ENCODE assay signal across 16 cellular contexts in the genomic region with DNA sequence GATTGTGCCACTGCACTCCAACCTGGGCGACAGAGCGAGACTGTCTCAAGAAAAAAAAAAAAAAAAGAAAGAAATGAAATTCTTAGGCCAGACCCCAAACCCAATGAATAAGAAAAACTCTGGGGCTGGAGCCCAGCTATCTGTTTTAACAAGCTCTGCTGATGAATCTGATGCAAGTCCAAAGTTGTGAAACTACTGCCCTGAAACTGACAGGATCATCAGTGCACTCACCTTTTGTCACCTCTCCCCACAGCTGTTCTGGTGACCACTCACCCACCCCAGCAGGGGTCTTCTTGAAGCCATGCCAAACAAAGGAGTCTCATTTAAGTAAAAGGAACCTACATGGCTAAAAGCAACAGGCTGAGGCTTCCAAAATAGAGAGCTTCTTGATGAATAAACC. TPM values are rescaled to one million over a fixed set of nuclear protein-coding genes. Genes with fewer than 3 reads are reported as not detected.
DNase-seq lines count a peak whose midpoint lies in the region; ATAC-seq, FAIRE-seq and TF ChIP-seq lines count a peak whose summit lies in the region.
"Had no signal": no experiment of that assay in that cellular context is flagged by ENCODE, and none has a peak within 500 bp of the region (broad histone marks: within the 10 kb centered on the region; RNA-seq: fewer than 3 reads in every experiment).

No MANE protein-coding gene starts in this region.

- no peaks in the 10 kb centered on the region for H3K27me3 ChIP-seq in GM12878 (replicated peaks in 1 of 2; ENCODE audit: control insufficient read depth in 2 of 2, insufficient read depth in 2 of 2, low read length in 1 of 2)
- H3K27me3 ChIP-seq in liver (ENCODE audit: control insufficient read depth in 4 of 4, insufficient read depth in 4 of 4, low read length in 3 of 4): no peaks in the 10 kb centered on the region
- H3K27me3 ChIP-seq: BE2C had no signal

- no TSS peak for BruUV-seq in GM12878 (replicated peaks; lab: Mats Ljungman, UMichigan)

- intact Hi-C loops in GM12878 (cut with micrococcal nuclease; ENCODE audit: unreplicated experiment): no loop called here

- H3K4me3 ChIP-seq in GM12878 (no peak overlapping the region), liver (ENCODE audit: low read depth in 1 of 3, low read length in 3 of 3) (no peak overlapping the region)

- H3K36me3 Mint-ChIP-seq in activated naive CD4-positive, alpha-beta T cell treated with anti-CD3 and anti-CD28 coated beads, Interleukin-2, amount 50 U/mL, for 24 hours: peaks cover 31% of the 10 kb centered on the region
- peaks cover 25 to 77% (median 47%) of the 10 kb centered on the region in 3 donors for H3K36me3 Mint-ChIP-seq in immature natural killer cell

- TF ChIP-seq CTCF in GM12878 (IDR thresholded peaks at IDR 0.05 in 2 of 3, conservative IDR thresholded peaks at IDR 0.05 in 1 of 3; ENCODE audit: control insufficient read depth in 2 of 3, extremely low read depth in 1 of 3, insufficient read depth in 1 of 3, low read depth in 3 of 3, low read length in 3 of 3) (no peak), liver (IDR thresholded peaks at IDR 0.05; ENCODE audit: low read depth, low read length, missing input control) (no peak)

- WGBS in GM12878 (ENCODE audit: insufficient coverage, insufficient replicate concordance, low lambda C conversion rate, missing lambda C conversion rate): no CpG with 5 or more reads among the region's 2 CpGs
- WGBS in liver: 93% methylated on average over 2 of the region's 2 CpGs

- SMC1A ChIA-PET in GM12878 (lab: Charles Lee; ENCODE audit: uncharacterized antibody, unreplicated experiment): no interaction called here

- H4K20me1 ChIP-seq in GM12878 (ENCODE audit: control insufficient read depth, insufficient read depth): peaks cover 7% of the 10 kb centered on the region

- no peaks in the 10 kb centered on the region for H3K9me3 Mint-ChIP-seq in activated naive CD4-positive, alpha-beta T cell treated with anti-CD3 and anti-CD28 coated beads, Interleukin-2, amount 50 U/mL, for 24 hours
- no peaks in the 10 kb centered on the region for H3K9me3 Mint-ChIP-seq in immature natural killer cell
- H3K9me3 Mint-ChIP-seq: CD4-positive, alpha-beta memory T cell; HFFc6 had no signal

- H3K27ac Mint-ChIP-seq in activated naive CD4-positive, alpha-beta T cell treated with anti-CD3 and anti-CD28 coated beads, Interleukin-2, amount 50 U/mL, for 24 hours: peak overlapping the region; percentile 35
- H3K27ac Mint-ChIP-seq in immature natural killer cell: peak overlapping the region in 1 of 6 donors; percentile 6
- H3K27ac Mint-ChIP-seq: CD4-positive, alpha-beta memory T cell; HFFc6 had no signal

- DNase-seq in activated naive CD4-positive, alpha-beta T cell (lab: John Stamatoyannopoulos, UW): no peak
- DNase-seq in GM12878 (ENCODE audit: low read depth, low spot score) (no peak), immature natural killer cell (no peak), GM19239 (ENCODE audit: insufficient read length, low spot score) (no peak), NCI-H1048 (lab: John Stamatoyannopoulos, UW) (no peak)
- DNase-seq: BE2C; CD4-positive, alpha-beta memory T cell; DMS79; HCEC 1CT; HFFc6 had no signal

- peaks cover 34% of the 10 kb centered on the region for H3K4me1 Mint-ChIP-seq in activated naive CD4-positive, alpha-beta T cell treated with anti-CD3 and anti-CD28 coated beads, Interleukin-2, amount 50 U/mL, for 24 hours
- H3K4me1 Mint-ChIP-seq in immature natural killer cell: peaks cover 10 to 16% of the 10 kb centered on the region in 2 donors

- H3K27ac ChIP-seq in GM12878 (ENCODE audit: control insufficient read depth, insufficient read depth) (no peak overlapping the region), liver (ENCODE audit: low read depth in 1 of 2, low read length in 2 of 2) (no peak overlapping the region)
- H3K27ac ChIP-seq: C4-2B had no signal

- H3K9ac ChIP-seq in GM12878 (ENCODE audit: control insufficient read depth, insufficient read depth, low read length): no peak overlapping the region
- H3K9ac ChIP-seq in liver (ENCODE audit: low read depth in 1 of 2, low read length in 2 of 2): no peak overlapping the region

- ATAC-seq in GM12878: no peak

- no peak for TF ChIP-seq EP300 in GM12878 (IDR thresholded peaks at IDR 0.05; ENCODE audit: borderline replicate concordance in 1 of 2, control insufficient read depth in 1 of 2, low read depth in 2 of 2, low read length in 2 of 2)

- CTCF ChIA-PET in GM12878 (lab: Yijun Ruan, JAX): interaction anchor here (1.1 kb wide), 1 partner anchor 38 kb away, joined by 3 read pairs; no protein-coding TSS in a partner anchor

- H2AFZ ChIP-seq in GM12878 (ENCODE audit: control insufficient read depth, low read depth, low read length): no peak overlapping the region

- in situ Hi-C loops in GM12878 (cut with MboI): no loop called here

- no peaks in the 10 kb centered on the region for H3K27me3 Mint-ChIP-seq in activated naive CD4-positive, alpha-beta T cell treated with anti-CD3 and anti-CD28 coated beads, Interleukin-2, amount 50 U/mL, for 24 hours
- H3K27me3 Mint-ChIP-seq in immature natural killer cell (ENCODE audit: low read depth in 3 of 3): peaks cover 0 to 5% (median 2%) of the 10 kb centered on the region in 3 donors
- H3K27me3 Mint-ChIP-seq: CD4-positive, alpha-beta memory T cell had no signal

- peaks cover 7% of the 10 kb centered on the region; the same call in 1 of the 2 replicates for H3K4me1 ChIP-seq in GM12878 (ENCODE audit: control insufficient read depth, insufficient read depth, low read length)
- H3K4me1 ChIP-seq in liver (ENCODE audit: control insufficient read depth in 4 of 4, insufficient read depth in 4 of 4, low read length in 3 of 4): peaks cover 3 to 42% (median 36%) of the 10 kb centered on the region in 4 donors
- H3K4me1 ChIP-seq: BE2C had no signal

- H3K9me3 ChIP-seq in GM12878 (replicated peaks; ENCODE audit: control insufficient read depth, insufficient read depth, low read length) (no peaks in the 10 kb centered on the region), liver (ENCODE audit: control insufficient read depth in 4 of 4, low read length in 3 of 4) (no peaks in the 10 kb centered on the region)
- H3K9me3 ChIP-seq: BE2C had no signal

- H3K36me3 ChIP-seq in GM12878 (ENCODE audit: control insufficient read depth in 2 of 2, insufficient read depth in 2 of 2, low read length in 1 of 2): peaks cover 40 to 81% of the 10 kb centered on the region in 2 experiments
- peaks cover 18 to 90% (median 74%) of the 10 kb centered on the region in 4 donors for H3K36me3 ChIP-seq in liver (ENCODE audit: control insufficient read depth in 4 of 4, insufficient read depth in 3 of 4, low read depth in 1 of 4, low read length in 3 of 4)

- H3K79me2 ChIP-seq in GM12878 (ENCODE audit: control insufficient read depth, insufficient read depth, low read length): peaks cover 32% of the 10 kb centered on the region

- no peak for TF ChIP-seq POLR2A in GM12878 (IDR thresholded peaks at IDR 0.05; ENCODE audit: low read depth, low read length)

- no peak overlapping the region for H3K4me3 Mint-ChIP-seq in activated naive CD4-positive, alpha-beta T cell treated with anti-CD3 and anti-CD28 coated beads, Interleukin-2, amount 50 U/mL, for 24 hours
- no peak overlapping the region for H3K4me3 Mint-ChIP-seq in immature natural killer cell
- H3K4me3 Mint-ChIP-seq: CD4-positive, alpha-beta memory T cell; HFFc6 had no signal

- FAIRE-seq in GM12878 (lab: Jason Lieb, UNC): no peak
- no peak for FAIRE-seq in GM19239 (lab: Jason Lieb, UNC)
- FAIRE-seq: GM12891, H1, HTR-8/SVneo had no signal

- RAD21 ChIA-PET in GM12878 (lab: Charles Lee; ENCODE audit: unreplicated experiment): no interaction called here

- H3K4me2 ChIP-seq in GM12878 (ENCODE audit: control insufficient read depth, insufficient read depth): no peak overlapping the region

- POLR2A ChIA-PET in GM12878 (lab: Charles Lee): no interaction called here

- TF ChIP-seq RAD21 in GM12878 (IDR thresholded peaks at IDR 0.05; ENCODE audit: insufficient read depth, low read depth, low read length) (no peak), liver (IDR thresholded peaks at IDR 0.05) (no peak)

TF ChIP-seq in GM12878, 131 proteins besides CTCF, POLR2A, EP300 and RAD21 (continues in another document):
- TF ChIP-seq POLR2AphosphoS5 (IDR thresholded peaks at IDR 0.05; ENCODE audit: low read length) (0 out of 2 replicates have a peak, but pooled peaks have one; percentile 39), SIN3A (IDR thresholded peaks at IDR 0.05; ENCODE audit: low read depth, low read length) (no peak), NBN (IDR thresholded peaks at IDR 0.05) (no peak)

TF ChIP-seq in liver, 16 proteins besides CTCF, POLR2A, EP300 and RAD21 (continues in another document):
- TF ChIP-seq RXRA (IDR thresholded peaks at IDR 0.05): peak; percentile 61 to 73

RNA-seq across cellular contexts. Expression of gene PABPC4, which starts 8.4 kb away (rescaled TPM):
- total RNA-seq in GM12878 (2013; cell fraction: nucleolus; rRNA removed): 284 and 295 TPM in 2 replicates
- 149 and 153 TPM in 2 replicates for total RNA-seq in GM12878 (2014; rRNA removed)
- total RNA-seq in GM12878 (2014; rRNA removed; fragmentation: Illumina TruSeq; extraction: Trizol): 117 and 120 TPM in 2 replicates
- total RNA-seq in GM12878 (2021): 323 and 347 TPM in 2 replicates
- polyA plus RNA-seq in GM12878 (2011; ENCODE audit: low read depth): 365 TPM
- 123 and 126 TPM in 2 replicates for polyA plus RNA-seq in GM12878 (2011; rRNA removed)
- polyA plus RNA-seq in GM12878 (2011; cell fraction: cytosol; rRNA removed): 134 and 144 TPM in 2 replicates
- polyA plus RNA-seq in GM12878 (2011; cell fraction: nucleus; rRNA removed): 275 and 341 TPM in 2 replicates
- polyA plus RNA-seq in GM12878 (2012): 346 and 447 TPM in 2 replicates
- polyA plus RNA-seq in GM12878 (2014; fragmentation: Illumina TruSeq; extraction: Trizol): 229 and 320 TPM in 2 replicates
- polyA plus RNA-seq in GM12878 (2014; fragmentation: Nextera tagmentation; extraction: Ambion mirVana): 10 to 100 TPM; 61.4 to 98.9 TPM
- polyA plus RNA-seq in GM12878 (2014; rRNA removed): 157 and 163 TPM in 2 replicates
- polyA plus RNA-seq in GM12878 (2016; fragmentation: Nextera tagmentation; extraction: Ambion mirVana): 10 to 100 TPM; 76.1 to 92.6 TPM
- 122 and 211 TPM in 2 replicates for polyA minus RNA-seq in GM12878 (2011; rRNA and poly(A)+ RNA removed)
- 126 and 132 TPM in 2 replicates for polyA minus RNA-seq in GM12878 (2011; cell fraction: cytosol; rRNA and poly(A)+ RNA removed)
- polyA minus RNA-seq in GM12878 (2011; cell fraction: nucleus; rRNA and poly(A)+ RNA removed): 54.6 and 101 TPM in 2 replicates
- total RNA-seq in liver: 10 to 100 TPM; 92.1 to 92.9 TPM
- polyA plus RNA-seq in liver: 10 to 100 TPM; 48.7 to 59.9 TPM
- polyA plus RNA-seq in immature natural killer cell: 10 to 100 TPM in 1 of 3 donors, 1 to 10 TPM in 2; 3.6 to 15.3 (median 8.0) TPM
